ENCODE assay signal across 15 cellular contexts in genomic region chr6:22112490-22112889, GRCh38.
A peak's percentile ranks its signal among the peaks of the same experiment; 100 is the strongest.
DNase-seq lines count a peak whose midpoint lies in the region; ATAC-seq and TF ChIP-seq lines count a peak whose summit lies in the region.
"Had no signal": no experiment of that assay in that cellular context is flagged by ENCODE, and none has a peak within 500 bp of the region (broad histone marks: within the 10 kb centered on the region; RNA-seq: fewer than 3 reads in every experiment).

No MANE protein-coding gene starts in this region.

- H3K4me3 ChIP-seq in breast epithelium = no peak overlapping the region
- no peak overlapping the region for H3K4me3 ChIP-seq in brain microvascular endothelial cell (ENCODE audit: low read depth, low read length)
- no peak overlapping the region for H3K4me3 ChIP-seq in hepatocyte
- no peak overlapping the region for H3K4me3 ChIP-seq in aorta (ENCODE audit: low read length in 2 of 2)
- no peak overlapping the region for H3K4me3 ChIP-seq in BE2C (ENCODE audit: low read depth, low read length)

- TF ChIP-seq POLR2A in breast epithelium (IDR thresholded peaks at IDR 0.05) = no peak

- H3K9me3 ChIP-seq in breast epithelium = no peaks in the 10 kb centered on the region
- H3K9me3 ChIP-seq in hepatocyte (ENCODE audit: low read depth) = no peaks in the 10 kb centered on the region
- H3K9me3 ChIP-seq in aorta (ENCODE audit: control insufficient read depth, low read length) = no peaks in the 10 kb centered on the region
- no peaks in the 10 kb centered on the region for H3K9me3 ChIP-seq in BE2C

- DNase-seq in MCF 10A (ENCODE audit: unreplicated experiment) = peak; percentile 59
- DNase-seq in breast epithelium (ENCODE audit: low spot score in 2 of 2) = no peak
- DNase-seq in brain microvascular endothelial cell = peak; percentile 32
- peak; percentile 11 for DNase-seq in hepatocyte (ENCODE audit: low spot score)
- DNase-seq in aorta = no peak
- no peak for DNase-seq in HT-29 (ENCODE audit: low spot score)
- no peak for DNase-seq in BE2C
- DNase-seq: CD4-positive, alpha-beta T cell; effector CD4-positive, alpha-beta T cell; stimulated activated naive CD8-positive, alpha-beta T cell treated with anti-CD3 and anti-CD28 coated beads, Interleukin-15, amount 100 ng/mL, for 72 hours had no signal

- H3K4me1 ChIP-seq in breast epithelium = no peaks in the 10 kb centered on the region
- no peaks in the 10 kb centered on the region for H3K4me1 ChIP-seq in hepatocyte (ENCODE audit: insufficient read depth)
- peaks cover 0 to 4% of the 10 kb centered on the region in 2 donors for H3K4me1 ChIP-seq in aorta (ENCODE audit: control insufficient read depth in 1 of 2, insufficient read depth in 2 of 2, low read length in 2 of 2)
- H3K4me1 ChIP-seq in BE2C = no peaks in the 10 kb centered on the region

- POLR2A ChIA-PET in MCF 10A (lab: Yijun Ruan, JAX) = interaction anchor here (0.9 to 2.0 kb wide), 9 partner anchors 11 to 524 kb away, joined by 3 to 10 read pairs (median 3); partner anchors contain the start of gene SOX4

- H3K27me3 Mint-ChIP-seq in MCF 10A (ENCODE audit: insufficient read depth, unreplicated experiment) = no peaks in the 10 kb centered on the region
- H3K27me3 Mint-ChIP-seq: activated T-helper 17 cell treated with anti-CD3 and anti-CD28 coated beads, Interleukin-2, amount 50 U/mL, for 72 hours; CD4-positive, alpha-beta T cell had no signal

- peaks cover 19% of the 10 kb centered on the region for H3K4me1 Mint-ChIP-seq in MCF 10A (ENCODE audit: insufficient read depth, unreplicated experiment)
- H3K4me1 Mint-ChIP-seq: activated T-helper 17 cell treated with anti-CD3 and anti-CD28 coated beads, Interleukin-2, amount 50 U/mL, for 72 hours; stimulated activated naive CD8-positive, alpha-beta T cell treated with anti-CD3 and anti-CD28 coated beads, Interleukin-15, amount 100 ng/mL, for 72 hours had no signal

- H4K20me1 ChIP-seq in hepatocyte (ENCODE audit: insufficient read depth, poor library complexity, severe bottlenecking) = no peaks in the 10 kb centered on the region

- in situ Hi-C loops in brain microvascular endothelial cell (cut with HindIII; ENCODE audit: low pct_ligation_motif_present, low sequenced_read_pairs) = no loop called here

- no peak overlapping the region for H2AFZ ChIP-seq in hepatocyte

- CTCF ChIA-PET in MCF 10A (lab: Yijun Ruan, JAX) = interaction anchor here (0.6 to 0.7 kb wide), 2 partner anchors 60 to 138 kb away, joined by 4 to 7 read pairs; no protein-coding TSS in a partner anchor

- H3K27me3 ChIP-seq in breast epithelium (no peaks in the 10 kb centered on the region), brain microvascular endothelial cell (replicated peaks) (no peaks in the 10 kb centered on the region), hepatocyte (no peaks in the 10 kb centered on the region), aorta (ENCODE audit: control insufficient read depth in 1 of 2, insufficient read depth in 2 of 2, low read length in 1 of 2) (no peaks in the 10 kb centered on the region), BE2C (no peaks in the 10 kb centered on the region)

- H3K9me2 ChIP-seq in hepatocyte (replicated peaks; ENCODE audit: insufficient read depth) = no peaks in the 10 kb centered on the region

- peak overlapping the region; percentile 69 for H3K27ac Mint-ChIP-seq in MCF 10A (ENCODE audit: low read depth, unreplicated experiment)
- H3K27ac Mint-ChIP-seq: activated T-helper 17 cell treated with anti-CD3 and anti-CD28 coated beads, Interleukin-2, amount 50 U/mL, for 72 hours; CD4-positive, alpha-beta T cell; natural killer cell treated with Interleukin-12 subunit alpha and Interleukin-12 subunit beta and Interleukin-15 and Interleukin-18, amount 100 ng/mL, for 72 hours; stimulated activated naive CD8-positive, alpha-beta T cell treated with anti-CD3 and anti-CD28 coated beads, Interleukin-15, amount 100 ng/mL, for 72 hours; T-helper 2 cell treated with Interferon-gamma antibody and Interleukin-4, amounts not matched to agents 5 μg/mL and 100 μg/mL, for 36 hours had no signal

- intact Hi-C loops in MCF 10A (cut with micrococcal nuclease) (loop anchor here (5.0 kb wide), 1 partner anchor 715 kb away; no protein-coding TSS in a partner anchor), breast epithelium (cut with DNase I; ENCODE audit: low total_unique reads) (no loop called here), aorta (cut with DNase I) (no loop called here)

- H3K79me2 ChIP-seq in hepatocyte = no peaks in the 10 kb centered on the region

- WGBS in hepatocyte (ENCODE audit: low lambda C conversion rate, missing lambda C conversion rate) = 88% methylated on average over 2 of the region's 2 CpGs
- WGBS in aorta, 2 donors = 58 to 72% methylated on average over 2 of the region's 2 CpGs

- TF ChIP-seq CTCF in MCF 10A (IDR thresholded peaks at IDR 0.05; ENCODE audit: unreplicated experiment) (no peak), breast epithelium (IDR thresholded peaks at IDR 0.05) (no peak), brain microvascular endothelial cell (IDR thresholded peaks at IDR 0.05; ENCODE audit: low read depth, low read length, missing control alignments) (no peak), hepatocyte (IDR thresholded peaks at IDR 0.05; ENCODE audit: poor library complexity) (no peak), BE2C (IDR thresholded peaks at IDR 0.05; ENCODE audit: low read depth, low read length) (no peak)

- no peak overlapping the region for H3K27ac ChIP-seq in breast epithelium
- peak overlapping the region; percentile 90 for H3K27ac ChIP-seq in brain microvascular endothelial cell
- no peak overlapping the region for H3K27ac ChIP-seq in hepatocyte
- H3K27ac ChIP-seq in aorta (ENCODE audit: low read depth in 1 of 2, low read length in 2 of 2) = no peak overlapping the region

- H3K9me3 Mint-ChIP-seq in MCF 10A (ENCODE audit: unreplicated experiment) = no peaks in the 10 kb centered on the region
- H3K9me3 Mint-ChIP-seq: CD4-positive, alpha-beta T cell; natural killer cell treated with Interleukin-12 subunit alpha and Interleukin-12 subunit beta and Interleukin-15 and Interleukin-18, amount 100 ng/mL, for 72 hours; stimulated activated naive CD8-positive, alpha-beta T cell treated with anti-CD3 and anti-CD28 coated beads, Interleukin-15, amount 100 ng/mL, for 72 hours; T-helper 2 cell treated with Interferon-gamma antibody and Interleukin-4, amounts not matched to agents 5 μg/mL and 100 μg/mL, for 36 hours had no signal

- ATAC-seq in aorta (ENCODE audit: low FRiP score) (peak; percentile 62), GM21786 (IDR thresholded peaks at IDR 0.05; ENCODE audit: unreplicated experiment) (no peak)
- ATAC-seq: activated T-helper 17 cell treated with anti-CD3 and anti-CD28 coated beads, Interleukin-2, amount 50 U/mL, for 72 hours; HepG2; natural killer cell treated with Interleukin-12 subunit alpha and Interleukin-12 subunit beta and Interleukin-15 and Interleukin-18, amount 100 ng/mL, for 72 hours; stimulated activated naive CD8-positive, alpha-beta T cell treated with anti-CD3 and anti-CD28 coated beads, Interleukin-15, amount 100 ng/mL, for 72 hours had no signal

- no peaks in the 10 kb centered on the region for H3K36me3 Mint-ChIP-seq in MCF 10A (ENCODE audit: insufficient read depth, unreplicated experiment)
- H3K36me3 Mint-ChIP-seq: natural killer cell treated with Interleukin-12 subunit alpha and Interleukin-12 subunit beta and Interleukin-15 and Interleukin-18, amount 100 ng/mL, for 72 hours had no signal

- H3K4me2 ChIP-seq in hepatocyte = no peak overlapping the region

- H3K36me3 ChIP-seq in breast epithelium (no peaks in the 10 kb centered on the region), brain microvascular endothelial cell (replicated peaks) (no peaks in the 10 kb centered on the region), hepatocyte (replicated peaks; ENCODE audit: insufficient read depth, low read depth) (no peaks in the 10 kb centered on the region), aorta (ENCODE audit: control insufficient read depth in 1 of 2, insufficient read depth in 2 of 2, low read length in 1 of 2) (no peaks in the 10 kb centered on the region), BE2C (no peaks in the 10 kb centered on the region)

- H3K4me3 Mint-ChIP-seq in MCF 10A (ENCODE audit: unreplicated experiment) = peak overlapping the region; percentile 33
- H3K4me3 Mint-ChIP-seq: activated T-helper 17 cell treated with anti-CD3 and anti-CD28 coated beads, Interleukin-2, amount 50 U/mL, for 72 hours; CD4-positive, alpha-beta T cell; natural killer cell treated with Interleukin-12 subunit alpha and Interleukin-12 subunit beta and Interleukin-15 and Interleukin-18, amount 100 ng/mL, for 72 hours; stimulated activated naive CD8-positive, alpha-beta T cell treated with anti-CD3 and anti-CD28 coated beads, Interleukin-15, amount 100 ng/mL, for 72 hours; T-helper 2 cell treated with Interferon-gamma antibody and Interleukin-4, amounts not matched to agents 5 μg/mL and 100 μg/mL, for 36 hours had no signal

- BruUV-seq in MCF 10A (replicated peaks; lab: Mats Ljungman, UMichigan) = no TSS peak

Comparison
In these comparisons a context has a peak if more than half of its experiments do, and no peak if none do; other contexts are left out.
1. DNase-seq: peak in MCF 10A (single experiment), brain microvascular endothelial cell (single experiment) and hepatocyte (single experiment); none in breast epithelium (0 of 2), aorta (0 of 2), HT-29 (single experiment) and BE2C (single experiment).